ENCODE assay signal across 1 cellular context in the genomic region with DNA sequence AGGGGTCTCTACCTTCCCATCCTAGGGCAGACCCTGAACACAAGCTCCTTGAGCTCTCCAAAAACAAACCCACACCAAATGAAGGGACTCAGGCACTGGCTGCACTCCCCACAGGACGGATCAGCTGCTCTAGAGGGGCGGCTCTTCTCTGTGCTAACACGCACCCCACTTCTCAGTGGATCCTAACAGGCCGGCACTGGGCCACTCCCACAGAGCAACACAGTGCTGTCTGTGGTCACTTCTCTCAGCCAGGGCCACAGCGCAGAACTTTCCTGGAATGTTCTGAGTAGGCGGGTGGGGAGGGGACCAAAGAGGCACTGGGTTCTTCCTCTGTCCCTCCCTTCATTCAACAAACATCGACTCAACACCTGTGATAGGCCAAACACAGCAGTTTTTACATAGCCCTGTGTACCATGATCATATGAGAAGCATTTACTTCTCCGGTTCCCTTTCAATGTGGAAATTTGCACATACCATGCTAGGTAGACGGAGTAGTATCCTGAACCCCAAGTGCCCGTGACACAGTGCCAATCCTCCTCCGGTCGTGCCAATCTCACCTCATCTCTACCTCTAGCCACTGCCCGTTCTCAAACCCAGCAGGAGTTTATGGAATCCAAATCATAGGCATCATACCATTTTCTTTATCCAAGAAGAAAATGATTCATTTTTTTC.
TF ChIP-seq lines count a peak whose summit lies in the region.

No MANE protein-coding gene starts in this region.

TF ChIP-seq in IMR-90, 13 proteins besides CTCF, POLR2A, EP300 and RAD21 (continued from another document):
- TF ChIP-seq, protein P1, sequence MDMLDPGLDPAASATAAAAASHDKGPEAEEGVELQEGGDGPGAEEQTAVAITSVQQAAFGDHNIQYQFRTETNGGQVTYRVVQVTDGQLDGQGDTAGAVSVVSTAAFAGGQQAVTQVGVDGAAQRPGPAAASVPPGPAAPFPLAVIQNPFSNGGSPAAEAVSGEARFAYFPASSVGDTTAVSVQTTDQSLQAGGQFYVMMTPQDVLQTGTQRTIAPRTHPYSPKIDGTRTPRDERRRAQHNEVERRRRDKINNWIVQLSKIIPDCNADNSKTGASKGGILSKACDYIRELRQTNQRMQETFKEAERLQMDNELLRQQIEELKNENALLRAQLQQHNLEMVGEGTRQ (IDR thresholded peaks at IDR 0.05; ENCODE audit: low read depth, low read length), result no peak
- TF ChIP-seq CEBPB (IDR thresholded peaks at IDR 0.05; ENCODE audit: low read depth, low read length) (no peak), RCOR1 (IDR thresholded peaks at IDR 0.05; ENCODE audit: insufficient replicate concordance, low read length) (no peak), NFE2L2 (IDR thresholded peaks at IDR 0.05; ENCODE audit: low read depth, low read length) (no peak), SMC3 (IDR thresholded peaks at IDR 0.05; ENCODE audit: low read depth, low read length) (no peak), MAZ (IDR thresholded peaks at IDR 0.05; ENCODE audit: borderline replicate concordance, low read depth, low read length) (no peak)
- TF ChIP-seq, protein P2, sequence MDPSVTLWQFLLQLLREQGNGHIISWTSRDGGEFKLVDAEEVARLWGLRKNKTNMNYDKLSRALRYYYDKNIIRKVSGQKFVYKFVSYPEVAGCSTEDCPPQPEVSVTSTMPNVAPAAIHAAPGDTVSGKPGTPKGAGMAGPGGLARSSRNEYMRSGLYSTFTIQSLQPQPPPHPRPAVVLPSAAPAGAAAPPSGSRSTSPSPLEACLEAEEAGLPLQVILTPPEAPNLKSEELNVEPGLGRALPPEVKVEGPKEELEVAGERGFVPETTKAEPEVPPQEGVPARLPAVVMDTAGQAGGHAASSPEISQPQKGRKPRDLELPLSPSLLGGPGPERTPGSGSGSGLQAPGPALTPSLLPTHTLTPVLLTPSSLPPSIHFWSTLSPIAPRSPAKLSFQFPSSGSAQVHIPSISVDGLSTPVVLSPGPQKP (IDR thresholded peaks at IDR 0.05; ENCODE audit: borderline replicate concordance, low read depth, low read length), result no peak
